Comparison of ENCODE assay signal across 1 cellular context in the genomic region with DNA sequence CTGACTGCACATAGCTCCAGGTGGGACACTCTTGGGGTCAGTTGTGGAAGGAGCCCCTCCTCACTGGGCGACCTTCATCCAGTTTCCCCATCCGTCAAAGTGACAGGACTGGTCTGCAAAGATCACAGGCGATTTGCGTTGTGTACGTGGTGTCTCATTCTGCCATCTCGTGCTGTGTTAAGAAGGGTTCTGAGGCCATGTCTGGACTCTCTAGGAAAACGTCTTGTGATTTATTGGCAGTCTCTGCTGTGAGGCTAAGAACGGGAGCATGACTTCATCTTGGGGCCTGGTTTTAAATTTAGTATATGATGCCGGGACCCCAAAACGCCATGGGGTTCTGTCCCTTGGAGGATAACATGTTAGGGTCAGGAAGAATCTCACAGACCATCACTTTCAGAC.
TF ChIP-seq lines count a peak whose summit lies in the region.

No MANE protein-coding gene starts in this region.

TF ChIP-seq in K562, 482 proteins besides CTCF, POLR2A, EP300 and RAD21 (continued from another document):
- TF ChIP-seq GMEB1 (CRISPR knock-in tag; IDR thresholded peaks at IDR 0.05) (no peak), ZNF764 (CRISPR knock-in tag; IDR thresholded peaks at IDR 0.05; ENCODE audit: low read depth) (no peak), ZNF668 (CRISPR knock-in tag; IDR thresholded peaks at IDR 0.05) (no peak), PHB2 (IDR thresholded peaks at IDR 0.05; ENCODE audit: low read depth) (no peak), ZNF75A (CRISPR knock-in tag; IDR thresholded peaks at IDR 0.05) (no peak), ZKSCAN1 (IDR thresholded peaks at IDR 0.05; ENCODE audit: low read depth, low read length) (no peak), CHD1 (IDR thresholded peaks at IDR 0.05; ENCODE audit: low read length) (no peak), RHOXF2B (CRISPR knock-in tag; conservative IDR thresholded peaks at IDR 0.05) (no peak), PTRF (tag; IDR thresholded peaks at IDR 0.05) (no peak), EZH2 (IDR thresholded peaks at IDR 0.05; ENCODE audit: borderline replicate concordance, low read depth, low read length) (no peak), TCF3 (CRISPR knock-in tag; IDR thresholded peaks at IDR 0.05) (no peak), ZNF274 (IDR thresholded peaks at IDR 0.05; ENCODE audit: borderline replicate concordance, low read depth, low read length) (no peak), MYC (IDR thresholded peaks at IDR 0.05; ENCODE audit: low read depth, low read length) (no peak), MYC (CRISPR knock-in tag; IDR thresholded peaks at IDR 0.05; ENCODE audit: borderline replicate concordance, low read depth) (no peak), RBM25 (IDR thresholded peaks at IDR 0.05; ENCODE audit: low read depth, low read length, severe bottlenecking) (peak; percentile 48), CTCFL (IDR thresholded peaks at IDR 0.05; ENCODE audit: borderline replicate concordance, insufficient read depth, low read depth, low read length, poor library complexity, severe bottlenecking) (no peak), RBM17 (IDR thresholded peaks at IDR 0.05; ENCODE audit: borderline replicate concordance, low read depth, low read length) (no peak), HMG20B (CRISPR knock-in tag; IDR thresholded peaks at IDR 0.05) (no peak), SMAD1 (IDR thresholded peaks at IDR 0.05; ENCODE audit: low read depth, low read length, partially characterized antibody) (no peak), PBX2 (CRISPR knock-in tag; IDR thresholded peaks at IDR 0.05; ENCODE audit: low read depth) (no peak), PBX2 (tag; conservative IDR thresholded peaks at IDR 0.05; ENCODE audit: low read depth) (0 out of 2 replicates have a peak, but pooled peaks have one; percentile 38), CEBPG (CRISPR knock-in tag; IDR thresholded peaks at IDR 0.05) (no peak), CEBPG (tag; conservative IDR thresholded peaks at IDR 0.05 in 1 of 2, IDR thresholded peaks at IDR 0.05 in 1 of 2) (no peak), DMBX1 (CRISPR knock-in tag; IDR thresholded peaks at IDR 0.05; ENCODE audit: borderline replicate concordance) (no peak), MTA2 (IDR thresholded peaks at IDR 0.05; ENCODE audit: low read depth) (no peak), ZNF644 (tag; IDR thresholded peaks at IDR 0.05; ENCODE audit: low read depth) (no peak)
- TF ChIP-seq, protein P1, sequence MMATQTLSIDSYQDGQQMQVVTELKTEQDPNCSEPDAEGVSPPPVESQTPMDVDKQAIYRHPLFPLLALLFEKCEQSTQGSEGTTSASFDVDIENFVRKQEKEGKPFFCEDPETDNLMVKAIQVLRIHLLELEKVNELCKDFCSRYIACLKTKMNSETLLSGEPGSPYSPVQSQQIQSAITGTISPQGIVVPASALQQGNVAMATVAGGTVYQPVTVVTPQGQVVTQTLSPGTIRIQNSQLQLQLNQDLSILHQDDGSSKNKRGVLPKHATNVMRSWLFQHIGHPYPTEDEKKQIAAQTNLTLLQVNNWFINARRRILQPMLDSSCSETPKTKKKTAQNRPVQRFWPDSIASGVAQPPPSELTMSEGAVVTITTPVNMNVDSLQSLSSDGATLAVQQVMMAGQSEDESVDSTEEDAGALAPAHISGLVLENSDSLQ (IDR thresholded peaks at IDR 0.05) = peak; percentile 25; the same call in 1 of the 2 replicates
- TF ChIP-seq, protein P2, sequence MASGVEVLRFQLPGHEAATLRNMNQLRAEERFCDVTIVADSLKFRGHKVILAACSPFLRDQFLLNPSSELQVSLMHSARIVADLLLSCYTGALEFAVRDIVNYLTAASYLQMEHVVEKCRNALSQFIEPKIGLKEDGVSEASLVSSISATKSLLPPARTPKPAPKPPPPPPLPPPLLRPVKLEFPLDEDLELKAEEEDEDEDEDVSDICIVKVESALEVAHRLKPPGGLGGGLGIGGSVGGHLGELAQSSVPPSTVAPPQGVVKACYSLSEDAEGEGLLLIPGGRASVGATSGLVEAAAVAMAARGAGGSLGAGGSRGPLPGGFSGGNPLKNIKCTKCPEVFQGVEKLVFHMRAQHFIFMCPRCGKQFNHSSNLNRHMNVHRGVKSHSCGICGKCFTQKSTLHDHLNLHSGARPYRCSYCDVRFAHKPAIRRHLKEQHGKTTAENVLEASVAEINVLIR (CRISPR knock-in tag; IDR thresholded peaks at IDR 0.05) = no peak
